In genomic region chr2:695111-695510, GRCh38 we compare ENCODE assay signal across 20 cellular contexts. TPM values are rescaled to one million over a fixed set of nuclear protein-coding genes. Genes with fewer than 3 reads are reported as not detected.
DNase-seq lines count a peak whose midpoint lies in the region; ATAC-seq and TF ChIP-seq lines count a peak whose summit lies in the region.
"Had no signal": no experiment of that assay in that cellular context is flagged by ENCODE, and none has a peak within 500 bp of the region (broad histone marks: within the 10 kb centered on the region; RNA-seq: fewer than 3 reads in every experiment).

No MANE protein-coding gene starts in this region.

- no TSS peak for BruUV-seq in OCI-LY7 (replicated peaks; lab: Mats Ljungman, UMichigan)

- H4K20me1 ChIP-seq in OCI-LY7 (ENCODE audit: insufficient read depth, low read length): no peaks in the 10 kb centered on the region

- POLR2A ChIA-PET in OCI-LY7 (lab: Charles Lee): interaction anchor here (1.1 kb wide), 1 partner anchor 15 kb away, joined by 3 read pairs; no protein-coding TSS in a partner anchor

- DNase-seq in NCI-H2171 treated with DMSO at 0.1 percent for 48 hours (lab: John Stamatoyannopoulos, UW) (peak; percentile 21), NCI-H2171 (lab: John Stamatoyannopoulos, UW) (no peak), OCI-LY7 (ENCODE audit: low spot score) (no peak), medulla oblongata (ENCODE audit: extremely low spot score) (peak; percentile 52), thoracic aorta (ENCODE audit: low spot score) (no peak), T-helper 1 cell (no peak), DMS153 treated with DMSO at 0.1 percent for 48 hours (lab: John Stamatoyannopoulos, UW; ENCODE audit: unreplicated experiment) (no peak)
- DNase-seq in activated CD4-positive, alpha-beta T cell treated with anti-CD3 and anti-CD28 coated beads, Interleukin-2, amount 50 U/mL, for 1 hour: no peak
- DNase-seq: activated CD8-positive, alpha-beta T cell treated with anti-CD3 and anti-CD28 coated beads, Interleukin-2, amount 10 ng/mL, durations not matched to agents 7 days and 5 days; activated naive CD4-positive, alpha-beta T cell treated with anti-CD3 and anti-CD28 coated beads, Interleukin-2, amount 50 U/mL, for 16 hours; activated T-cell treated with anti-CD3 and anti-CD28 coated beads, Interleukin-2, amount 50 U/mL, for 48 hours; colonic mucosa; HCEC 1CT; kidney glomerular epithelial cell; MV-4-11; NCI-H446; retina; stimulated activated naive CD4-positive, alpha-beta T cell; T-cell had no signal

- intact Hi-C loops in OCI-LY7 (cut with micrococcal nuclease; ENCODE audit: unreplicated experiment): no loop called here

- no peaks in the 10 kb centered on the region for H3K9me2 ChIP-seq in OCI-LY7 (ENCODE audit: insufficient read depth, low read length)

- H3K4me2 ChIP-seq in OCI-LY7 (ENCODE audit: low read length): no peak overlapping the region

- H3K4me3 ChIP-seq in OCI-LY7 (ENCODE audit: low read depth, low read length, poor library complexity, severe bottlenecking) (no peak overlapping the region), thoracic aorta (peak overlapping the region; percentile 58)
- H3K4me3 ChIP-seq: colonic mucosa, K562 had no signal

- no peaks in the 10 kb centered on the region for H3K27me3 ChIP-seq in thoracic aorta (replicated peaks; ENCODE audit: insufficient read depth)
- H3K27me3 ChIP-seq: colonic mucosa had no signal

- ATAC-seq in thoracic aorta (ENCODE audit: insufficient number of reproducible peaks, low FRiP score, low read depth): no peak
- ATAC-seq: activated CD8-positive, alpha-beta T cell treated with anti-CD3 and anti-CD28 coated beads, Interleukin-2, amount 10 ng/mL, durations not matched to agents 7 days and 5 days; K562; T-cell had no signal

- no peaks in the 10 kb centered on the region for H3K79me2 ChIP-seq in OCI-LY7 (ENCODE audit: insufficient read depth, low read depth, low read length)

- TF ChIP-seq CTCF in OCI-LY7 (conservative IDR thresholded peaks at IDR 0.05; ENCODE audit: low read length): no peak
- no peak for TF ChIP-seq CTCF in thoracic aorta (IDR thresholded peaks at IDR 0.05)

- H3K4me1 ChIP-seq in OCI-LY7 (ENCODE audit: insufficient read depth, low read length, poor library complexity, severe bottlenecking) (peaks cover 17% of the 10 kb centered on the region), thoracic aorta (ENCODE audit: control insufficient read depth in 1 of 2, low read depth in 2 of 2) (peaks cover 3 to 24% of the 10 kb centered on the region in 2 donors)
- H3K4me1 ChIP-seq: colonic mucosa had no signal

- H3K9me3 ChIP-seq in OCI-LY7 (ENCODE audit: low read length): 0 out of 2 replicates have a peak, but pooled peaks cover 8% of the 10 kb centered on the region
- no peaks in the 10 kb centered on the region for H3K9me3 ChIP-seq in thoracic aorta
- H3K9me3 ChIP-seq: colonic mucosa had no signal

- H3K36me3 ChIP-seq in OCI-LY7 (ENCODE audit: insufficient read depth, low read length) (no peaks in the 10 kb centered on the region), thoracic aorta (no peaks in the 10 kb centered on the region)
- H3K36me3 ChIP-seq: colonic mucosa had no signal

- H2AFZ ChIP-seq in OCI-LY7 (ENCODE audit: low read length): peak overlapping the region; percentile 60

- H3K27ac ChIP-seq in OCI-LY7 (ENCODE audit: low read depth, low read length, poor library complexity, severe bottlenecking): no peak overlapping the region
- peak overlapping the region; percentile 57 to 70 for H3K27ac ChIP-seq in thoracic aorta
- H3K27ac ChIP-seq: colonic mucosa had no signal

- CTCF ChIA-PET in OCI-LY7 (lab: Charles Lee; ENCODE audit: unreplicated experiment): no interaction called here

RNA-seq across cellular contexts. Expression of gene TMEM18, which starts 17.9 kb away (rescaled TPM):
- 18.2 and 21.3 TPM in 2 replicates for total RNA-seq in OCI-LY7 (2014; rRNA removed; shearing (Covaris generic))
- total RNA-seq in OCI-LY7 (2022): 31.1 and 37.4 TPM in 2 replicates
- 10 to 100 TPM in 1 of 2 donors, 1 to 10 TPM in 1; 3.1 to 14.8 TPM for total RNA-seq in thoracic aorta

Comparison
In these comparisons a context has a peak if more than half of its experiments do, and no peak if none do; other contexts are left out.
1. DNase-seq: peak in NCI-H2171 treated with DMSO at 0.1 percent for 48 hours (single experiment) and medulla oblongata (single experiment); none in NCI-H2171 (single experiment), OCI-LY7 (single experiment), thoracic aorta (single experiment), activated CD4-positive, alpha-beta T cell treated with anti-CD3 and anti-CD28 coated beads, Interleukin-2, amount 50 U/mL, for 1 hour (single experiment), T-helper 1 cell (0 of 5) and DMS153 treated with DMSO at 0.1 percent for 48 hours (single experiment).